15 cellular contexts compared by ENCODE assay signal in the genomic region with DNA sequence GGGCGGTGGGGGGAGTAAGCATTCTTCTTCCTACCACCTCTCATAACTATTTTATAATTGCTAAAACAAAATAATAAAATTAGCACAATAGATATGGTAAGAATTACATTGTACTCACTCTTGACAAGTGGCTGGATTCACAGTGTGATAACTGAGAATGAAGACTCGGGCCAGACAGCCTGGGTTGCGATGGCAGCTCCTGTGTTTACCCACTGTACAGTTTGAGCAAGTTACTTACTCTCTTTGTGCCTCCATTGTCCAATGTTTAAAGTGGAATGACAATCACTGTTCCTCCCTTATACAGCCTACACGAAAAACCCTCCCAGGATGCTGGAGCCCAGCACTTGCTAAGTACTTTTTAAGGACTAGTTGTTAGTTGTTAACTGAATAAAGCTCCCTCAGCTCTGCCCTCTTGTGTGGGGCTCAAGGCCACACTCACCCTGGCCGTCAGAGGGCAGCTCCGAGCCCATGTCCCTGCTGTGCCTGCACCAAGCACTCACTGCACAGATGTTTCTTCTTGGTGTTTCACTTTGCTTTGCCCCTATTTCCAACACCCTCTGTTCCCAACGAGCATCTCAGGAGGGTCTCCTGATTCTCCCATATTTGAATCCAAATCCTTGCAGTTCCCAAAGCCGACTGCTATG. TPM values are rescaled to one million over a fixed set of nuclear protein-coding genes. Genes with fewer than 3 reads are reported as not detected.
DNase-seq lines count a peak whose midpoint lies in the region; ATAC-seq and TF ChIP-seq lines count a peak whose summit lies in the region.
"Had no signal": no experiment of that assay in that cellular context is flagged by ENCODE, and none has a peak within 500 bp of the region (broad histone marks: within the 10 kb centered on the region; RNA-seq: fewer than 3 reads in every experiment).

No MANE protein-coding gene starts in this region.

- H3K27me3 ChIP-seq in breast epithelium = no peaks in the 10 kb centered on the region
- no peaks in the 10 kb centered on the region for H3K27me3 ChIP-seq in hepatocyte
- H3K27me3 ChIP-seq: adrenal gland had no signal

- 52% methylated on average over 8 of the region's 8 CpGs for WGBS in hepatocyte (ENCODE audit: low lambda C conversion rate, missing lambda C conversion rate)

- H3K79me2 ChIP-seq in hepatocyte = no peaks in the 10 kb centered on the region

- no peak overlapping the region for H3K4me3 Mint-ChIP-seq in MCF 10A (ENCODE audit: unreplicated experiment)
- H3K4me3 Mint-ChIP-seq: activated T-cell treated with anti-CD3 and anti-CD28 coated beads, Interleukin-2, amount 50 U/mL, for 24 hours had no signal

- H3K9me3 Mint-ChIP-seq in MCF 10A (ENCODE audit: unreplicated experiment) = no peaks in the 10 kb centered on the region
- H3K9me3 Mint-ChIP-seq: activated T-cell treated with anti-CD3 and anti-CD28 coated beads, Interleukin-2, amount 50 U/mL, for 24 hours had no signal

- intact Hi-C loops in MCF 10A (cut with micrococcal nuclease) = loop anchor here (5.0 kb wide), 1 partner anchor 85 kb away; no protein-coding TSS in a partner anchor
- intact Hi-C loops in breast epithelium (cut with DNase I; ENCODE audit: low total_unique reads) = no loop called here

- no peaks in the 10 kb centered on the region for H3K9me2 ChIP-seq in hepatocyte (replicated peaks; ENCODE audit: insufficient read depth)

- no TSS peak for BruUV-seq in MCF 10A (replicated peaks; lab: Mats Ljungman, UMichigan)

- TF ChIP-seq CTCF in MCF 10A (IDR thresholded peaks at IDR 0.05; ENCODE audit: unreplicated experiment) (peak; percentile 39), breast epithelium (IDR thresholded peaks at IDR 0.05) (no peak), fibroblast of villous mesenchyme (IDR thresholded peaks at IDR 0.05; ENCODE audit: insufficient read depth, low read depth, low read length) (peak; percentile 40), hepatocyte (IDR thresholded peaks at IDR 0.05; ENCODE audit: poor library complexity) (no peak)

- H3K36me3 Mint-ChIP-seq in MCF 10A (ENCODE audit: insufficient read depth, unreplicated experiment) = no peaks in the 10 kb centered on the region

- H3K9me3 ChIP-seq in breast epithelium (no peaks in the 10 kb centered on the region), hepatocyte (ENCODE audit: low read depth) (no peaks in the 10 kb centered on the region)
- H3K9me3 ChIP-seq: adrenal gland, gastroesophageal sphincter had no signal

- no peaks in the 10 kb centered on the region for H3K36me3 ChIP-seq in breast epithelium
- no peaks in the 10 kb centered on the region for H3K36me3 ChIP-seq in hepatocyte (replicated peaks; ENCODE audit: insufficient read depth, low read depth)
- H3K36me3 ChIP-seq: adrenal gland, gastroesophageal sphincter, left ventricle myocardium inferior had no signal

- H4K20me1 ChIP-seq in hepatocyte (ENCODE audit: insufficient read depth, poor library complexity, severe bottlenecking) = no peaks in the 10 kb centered on the region

- H3K27ac ChIP-seq in breast epithelium = no peak overlapping the region
- no peak overlapping the region for H3K27ac ChIP-seq in hepatocyte
- H3K27ac ChIP-seq: adrenal gland, gastroesophageal sphincter, left ventricle myocardium inferior had no signal

- no peak overlapping the region for H3K4me3 ChIP-seq in breast epithelium
- H3K4me3 ChIP-seq in fibroblast of villous mesenchyme (ENCODE audit: low read depth, low read length) = no peak overlapping the region
- H3K4me3 ChIP-seq in hepatocyte = no peak overlapping the region
- H3K4me3 ChIP-seq: adrenal gland, gastroesophageal sphincter, left ventricle myocardium inferior had no signal

- no peak for TF ChIP-seq POLR2A in breast epithelium (IDR thresholded peaks at IDR 0.05)

- CTCF ChIA-PET in MCF 10A (lab: Yijun Ruan, JAX) = interaction anchor here (0.6 to 1.1 kb wide), 3 partner anchors 80 to 361 kb away, joined by 3 read pairs; no protein-coding TSS in a partner anchor

- no peak overlapping the region for H3K27ac Mint-ChIP-seq in MCF 10A (ENCODE audit: low read depth, unreplicated experiment)
- H3K27ac Mint-ChIP-seq: activated T-cell treated with anti-CD3 and anti-CD28 coated beads, Interleukin-2, amount 50 U/mL, for 24 hours had no signal

- no peak overlapping the region for H3K4me2 ChIP-seq in hepatocyte

- H2AFZ ChIP-seq in hepatocyte = no peak overlapping the region

- POLR2A ChIA-PET in MCF 10A (lab: Yijun Ruan, JAX) = no interaction called here

- DNase-seq in MCF 10A (ENCODE audit: unreplicated experiment) (peak; percentile 47), breast epithelium (ENCODE audit: low spot score in 2 of 2) (no peak), RKO (ENCODE audit: low spot score) (peak; percentile 37), fibroblast of villous mesenchyme (ENCODE audit: low read depth) (peak; percentile 4), middle frontal gyrus (ENCODE audit: extremely low spot score, low spot score) (no peak), hepatocyte (ENCODE audit: low spot score) (no peak), NCI-H2107 (lab: John Stamatoyannopoulos, UW) (no peak)
- DNase-seq: activated CD4-positive, CD25-positive, alpha-beta regulatory T cell; activated T-cell treated with anti-CD3 and anti-CD28 coated beads, Interleukin-2, amount 50 U/mL, for 24 hours; adrenal gland; left ventricle myocardium inferior; Right ventricle myocardium superior had no signal

- no peaks in the 10 kb centered on the region for H3K4me1 Mint-ChIP-seq in MCF 10A (ENCODE audit: insufficient read depth, unreplicated experiment)

- H3K4me1 ChIP-seq in breast epithelium (no peaks in the 10 kb centered on the region), hepatocyte (ENCODE audit: insufficient read depth) (no peaks in the 10 kb centered on the region)
- H3K4me1 ChIP-seq: adrenal gland, gastroesophageal sphincter, left ventricle myocardium inferior had no signal

- peaks cover 37% of the 10 kb centered on the region for H3K27me3 Mint-ChIP-seq in MCF 10A (ENCODE audit: insufficient read depth, unreplicated experiment)

- no peak for ATAC-seq in HG03097 (IDR thresholded peaks at IDR 0.05; ENCODE audit: low FRiP score, unreplicated experiment)
- ATAC-seq: gastroesophageal sphincter had no signal

RNA-seq across cellular contexts. Expression of a gene that starts 56.4 kb away (rescaled TPM):
- not detected in 2 replicates for total RNA-seq in MCF 10A (2022)
- total RNA-seq in breast epithelium = not detected
- not detected in 2 replicates for total RNA-seq in fibroblast of villous mesenchyme
- total RNA-seq in hepatocyte = not detected in 2 replicates
- polyA plus RNA-seq in hepatocyte = not detected in 2 replicates
- total RNA-seq: A673, adrenal gland, gastroesophageal sphincter, left ventricle myocardium inferior, Right ventricle myocardium superior had no signal
- polyA plus RNA-seq: adrenal gland had no signal

Comparison
In these comparisons a context has a peak if more than half of its experiments do, and no peak if none do; other contexts are left out.
1. DNase-seq: peak in MCF 10A (single experiment), RKO (single experiment) and fibroblast of villous mesenchyme (single experiment); none in breast epithelium (0 of 2), middle frontal gyrus (single experiment), hepatocyte (single experiment) and NCI-H2107 (single experiment).
2. CTCF ChIP-seq: peak in MCF 10A (single experiment) and fibroblast of villous mesenchyme (single experiment); none in breast epithelium (0 of 3) and hepatocyte (single experiment).